8 cellular contexts compared by ENCODE assay signal in genomic region chr3:186570941-186571643, GRCh38. TPM values are rescaled to one million over a fixed set of nuclear protein-coding genes. Genes with fewer than 3 reads are reported as not detected.
DNase-seq lines count a peak whose midpoint lies in the region; ATAC-seq and TF ChIP-seq lines count a peak whose summit lies in the region.

No MANE protein-coding gene starts in this region.

- no peak for TF ChIP-seq POLR2A in esophagus squamous epithelium (IDR thresholded peaks at IDR 0.05)

- H3K9me3 ChIP-seq in SJSA1 (replicated peaks) (no peaks in the 10 kb centered on the region), esophagus squamous epithelium (no peaks in the 10 kb centered on the region), psoas muscle (no peaks in the 10 kb centered on the region)

- intact Hi-C loops in esophagus squamous epithelium (cut with DNase I) = no loop called here
- intact Hi-C loops in psoas muscle (cut with DNase I) = loop anchor here in 1 of 2 donors (5.0 kb wide), 1 partner anchor 211 kb away; the partner anchor contains the start of gene EIF4A2

- DNase-seq in GM12865 (ENCODE audit: low read depth) (peak; percentile 6), SJSA1 (ENCODE audit: low read depth in 1 of 2, low spot score in 2 of 2) (no peak), esophagus squamous epithelium (lab: John Stamatoyannopoulos, UW) (no peak), psoas muscle (no peak), COLO668 (lab: John Stamatoyannopoulos, UW; ENCODE audit: unreplicated experiment) (no peak), SIG-M5 (lab: John Stamatoyannopoulos, UW) (no peak), mucosa of gallbladder (ENCODE audit: low spot score) (no peak)

- ATAC-seq in psoas muscle = no peak
- no peak for ATAC-seq in GM21786 (IDR thresholded peaks at IDR 0.05; ENCODE audit: unreplicated experiment)

- H3K36me3 ChIP-seq in SJSA1 (peaks cover 46% of the 10 kb centered on the region), esophagus squamous epithelium (peaks cover 3 to 42% (median 6%) of the 10 kb centered on the region in 3 donors), psoas muscle (ENCODE audit: insufficient read depth in 1 of 2, low read depth in 1 of 2) (peaks cover 5 to 42% of the 10 kb centered on the region in 2 donors)

- H3K27ac ChIP-seq in SJSA1 (peak overlapping the region; percentile 87), esophagus squamous epithelium (peak overlapping the region; percentile 97 to 98 (median 98)), psoas muscle (peak overlapping the region; percentile 95)

- TF ChIP-seq CTCF in GM12865 (IDR thresholded peaks at IDR 0.05; ENCODE audit: insufficient read depth, low read depth, low read length, missing control alignments) (no peak), esophagus squamous epithelium (IDR thresholded peaks at IDR 0.05) (no peak), psoas muscle (IDR thresholded peaks at IDR 0.05) (no peak)

- 8 to 14% methylated on average over 14 to 19 of the region's 21 CpGs for WGBS in esophagus squamous epithelium, 2 donors
- 7 to 9% (median 9%) methylated on average over 21 of the region's 21 CpGs for WGBS in psoas muscle, 3 donors

- peaks cover 13% of the 10 kb centered on the region for H3K4me1 ChIP-seq in SJSA1 (replicated peaks)
- H3K4me1 ChIP-seq in esophagus squamous epithelium = peaks cover 18 to 45% (median 21%) of the 10 kb centered on the region in 3 donors
- peaks cover 23% of the 10 kb centered on the region for H3K4me1 ChIP-seq in psoas muscle

- H3K27me3 ChIP-seq in SJSA1 (replicated peaks) (no peaks in the 10 kb centered on the region), esophagus squamous epithelium (no peaks in the 10 kb centered on the region), psoas muscle (ENCODE audit: insufficient read depth in 3 of 3, low read length in 2 of 3) (no peaks in the 10 kb centered on the region)

- H3K4me3 ChIP-seq in GM12865 (ENCODE audit: low read depth, low read length) (peak overlapping the region; percentile 95), SJSA1 (peak overlapping the region; percentile 89), esophagus squamous epithelium (peak overlapping the region; percentile 92 to 99 (median 96)), psoas muscle (peak overlapping the region; percentile 87)

RNA-seq across cellular contexts. Expression of gene DNAJB11, which starts 0.6 kb away (rescaled TPM):
- total RNA-seq in SJSA1 (2014; rRNA removed; shearing (Covaris generic)) = 152 and 170 TPM in 2 replicates
- total RNA-seq in esophagus squamous epithelium = 10 to 100 TPM; 39.5 to 65.3 (median 47.3) TPM
- total RNA-seq in psoas muscle = 10 to 100 TPM; 10.3 to 24.2 (median 17.4) TPM
- 10 to 100 TPM; 35.4 to 49.2 (median 47.3) TPM for polyA plus RNA-seq in psoas muscle
- total RNA-seq in mucosa of gallbladder = 48.1 TPM

RNA-seq across cellular contexts. Expression of gene TBCCD1, which starts 4.0 kb away (rescaled TPM):
- 9.6 and 12.2 TPM in 2 replicates for total RNA-seq in SJSA1 (2014; rRNA removed; shearing (Covaris generic))
- total RNA-seq in esophagus squamous epithelium = 10 to 100 TPM in 1 of 4 donors, 1 to 10 TPM in 3; 6.9 to 10.5 (median 7.9) TPM
- 1 to 10 TPM; 4.9 to 7.8 (median 6.4) TPM for total RNA-seq in psoas muscle
- polyA plus RNA-seq in psoas muscle = 10 to 100 TPM in 1 of 3 donors, 1 to 10 TPM in 2; 4.6 to 10.8 (median 7.6) TPM
- total RNA-seq in mucosa of gallbladder = 11.0 TPM

RNA-seq across cellular contexts. Expression of gene CRYGS, which starts 26.9 kb away (rescaled TPM):
- total RNA-seq in SJSA1 (2014; rRNA removed; shearing (Covaris generic)) = 0.63 and 0.81 TPM in 2 replicates
- total RNA-seq in esophagus squamous epithelium (1 to 10 TPM in 3 of 4 donors, under 1 TPM in 1; 0.26 to 2.7 (median 1.6) TPM), psoas muscle (under 1 TPM; 0.37 to 0.75 (median 0.55) TPM), mucosa of gallbladder (2.7 TPM)
- 1 to 10 TPM in 1 of 3 donors, under 1 TPM in 2; 0.30 to 1.0 (median 0.65) TPM for polyA plus RNA-seq in psoas muscle

RNA-seq across cellular contexts. Expression of gene AHSG, which starts 41.8 kb away (rescaled TPM):
- not detected in 2 replicates for total RNA-seq in SJSA1 (2014; rRNA removed; shearing (Covaris generic))
- total RNA-seq in esophagus squamous epithelium = not detected
- total RNA-seq in psoas muscle = not detected
- not detected for polyA plus RNA-seq in psoas muscle
- 2.2 TPM for total RNA-seq in mucosa of gallbladder
